24 cellular contexts compared by ENCODE assay signal in the genomic region with DNA sequence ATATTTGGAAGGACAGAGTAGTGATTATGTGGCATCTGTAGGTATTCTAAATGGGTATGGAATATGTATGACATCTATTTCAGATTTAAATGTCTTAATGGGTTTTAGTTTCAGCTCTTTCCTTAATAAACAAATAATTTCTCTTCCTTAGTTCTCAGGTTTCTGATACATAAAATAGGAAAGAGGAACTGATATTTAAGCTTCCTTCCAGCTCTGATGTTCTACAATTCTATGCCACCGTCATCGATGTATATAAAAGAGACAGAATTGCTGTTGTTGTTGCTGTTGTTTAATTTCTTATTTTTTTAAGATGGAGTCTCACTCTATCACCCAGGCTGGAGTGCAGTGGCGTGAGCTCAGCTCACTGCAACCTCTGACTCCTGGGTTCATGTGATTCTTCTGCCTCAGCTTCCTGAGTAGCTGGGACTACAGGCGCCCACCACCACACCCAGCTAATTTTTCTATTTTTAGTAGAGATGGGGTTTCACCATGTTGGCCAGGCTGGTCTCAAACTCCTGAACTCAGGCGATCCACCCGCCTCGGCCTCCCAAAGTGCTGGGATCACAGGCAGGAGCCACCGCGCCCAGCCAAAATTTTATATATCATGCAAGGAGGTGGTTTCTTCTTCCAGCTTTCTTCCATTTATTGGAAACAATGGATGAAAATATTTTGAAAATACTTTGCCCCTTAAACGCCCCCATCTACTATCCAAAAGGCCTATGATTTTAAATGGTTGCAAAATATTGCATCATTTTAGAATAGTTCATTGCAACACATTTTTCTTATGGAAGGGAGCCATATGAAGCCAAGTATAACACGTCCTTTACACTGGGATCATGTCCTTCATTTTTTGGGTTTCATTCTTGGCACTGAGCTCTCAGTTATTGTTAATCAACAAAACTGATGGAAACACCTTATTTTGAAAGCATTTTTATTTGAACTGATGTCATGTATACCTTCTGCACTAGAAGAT. TPM values are rescaled to one million over a fixed set of nuclear protein-coding genes. Genes with fewer than 3 reads are reported as not detected.
DNase-seq lines count a peak whose midpoint lies in the region; FAIRE-seq and TF ChIP-seq lines count a peak whose summit lies in the region.
"Had no signal": no experiment of that assay in that cellular context is flagged by ENCODE, and none has a peak within 500 bp of the region (broad histone marks: within the 10 kb centered on the region; RNA-seq: fewer than 3 reads in every experiment).

No MANE protein-coding gene starts in this region.

- DNase-seq in CD1c-positive myeloid dendritic cell (ENCODE audit: extremely low spot score) (peak; percentile 55), HTR-8/SVneo (ENCODE audit: insufficient read length, low spot score) (no peak), SW480 (ENCODE audit: low spot score) (peak; percentile 19), fibroblast of villous mesenchyme (ENCODE audit: low read depth) (peak; percentile 58), NCI-H1105 treated with DMSO at 0.1 percent for 48 hours (lab: John Stamatoyannopoulos, UW) (no peak), GM12892 (ENCODE audit: insufficient read length) (no peak), caudate nucleus (lab: John Stamatoyannopoulos, UW) (no peak)
- no peak for DNase-seq in stimulated activated CD4-positive, alpha-beta T cell treated with anti-CD3 and anti-CD28 coated beads, Interleukin-1b, Interleukin-23, amount 100 ng/mL, for 48 hours
- DNase-seq: activated CD4-positive, alpha-beta T cell treated with anti-CD3 and anti-CD28 coated beads for 48 hours; activated CD8-positive, alpha-beta memory T cell treated with anti-CD3 and anti-CD28 coated beads, Interleukin-2, amount 50 U/mL, for 4 hours; activated gamma-delta T cell; AML-193; aorta; heart left ventricle; mammary epithelial cell; naive thymus-derived CD8-positive, alpha-beta T cell; NCI-H1694 treated with DMSO at 0.1 percent for 48 hours; NCI-H345; small intestine had no signal

- peak; percentile 13 for FAIRE-seq in HTR-8/SVneo (lab: Jason Lieb, UNC)
- no peak for FAIRE-seq in GM12892 (lab: Jason Lieb, UNC)
- FAIRE-seq: H54, small intestine, TTC549 had no signal

- TF ChIP-seq POLR2A in GM12892 (IDR thresholded peaks at IDR 0.05; ENCODE audit: low read depth, low read length), result no peak

- no peak overlapping the region for H3K4me3 ChIP-seq in fibroblast of villous mesenchyme (ENCODE audit: low read depth, low read length)
- H3K4me3 ChIP-seq: coronary artery, heart left ventricle, SK-N-MC, thoracic aorta had no signal

- H3K27ac ChIP-seq in caudate nucleus (ENCODE audit: low read depth, low read length), result no peak overlapping the region
- H3K27ac ChIP-seq: coronary artery, heart left ventricle, SK-N-MC, thoracic aorta had no signal

- no peak for TF ChIP-seq CTCF in fibroblast of villous mesenchyme (IDR thresholded peaks at IDR 0.05; ENCODE audit: insufficient read depth, low read depth, low read length)

RNA-seq across cellular contexts. Expression of a gene that starts 13.9 kb away (rescaled TPM):
- 2.6 and 3.2 TPM in 2 replicates for total RNA-seq in fibroblast of villous mesenchyme
- polyA plus RNA-seq in GM12892 (2012; ENCODE audit: missing spikeins), result 3.1 TPM

RNA-seq across cellular contexts. Expression of a gene that starts 35.4 kb away (rescaled TPM):
- 6.1 and 6.9 TPM in 2 replicates for total RNA-seq in fibroblast of villous mesenchyme
- polyA plus RNA-seq in GM12892 (2012; ENCODE audit: missing spikeins), result 9.2 TPM

Comparison
In these comparisons a context has a peak if more than half of its experiments do, and no peak if none do; other contexts are left out.
1. DNase-seq: peak in CD1c-positive myeloid dendritic cell (single experiment), SW480 (single experiment) and fibroblast of villous mesenchyme (single experiment); none in HTR-8/SVneo (single experiment), NCI-H1105 treated with DMSO at 0.1 percent for 48 hours (single experiment), GM12892 (single experiment), caudate nucleus (0 of 61) and stimulated activated CD4-positive, alpha-beta T cell treated with anti-CD3 and anti-CD28 coated beads, Interleukin-1b, Interleukin-23, amount 100 ng/mL, for 48 hours (single experiment).